In genomic region chr1:86914998-86915736, GRCh38 we compare ENCODE assay signal across 8 cellular contexts. TPM values are rescaled to one million over a fixed set of nuclear protein-coding genes. Genes with fewer than 3 reads are reported as not detected.
DNase-seq lines count a peak whose midpoint lies in the region; ATAC-seq, FAIRE-seq and TF ChIP-seq lines count a peak whose summit lies in the region.

No MANE protein-coding gene starts in this region.

- no peaks in the 10 kb centered on the region for H4K20me1 ChIP-seq in endothelial cell of umbilical vein (replicated peaks; ENCODE audit: control insufficient read depth, extremely low read depth, insufficient read depth, low read length)

- peaks cover 65% of the 10 kb centered on the region for H3K79me2 ChIP-seq in endothelial cell of umbilical vein (ENCODE audit: control insufficient read depth, insufficient read depth, low read length)

- peak overlapping the region; percentile 37 for H3K27ac ChIP-seq in endothelial cell of umbilical vein (ENCODE audit: insufficient read depth, low read depth, low read length)

- intact Hi-C loops in endothelial cell of umbilical vein (cut with micrococcal nuclease) (loop anchor here (1.0 to 10.0 kb wide), 9 partner anchors 50 to 1770 kb away; partner anchors contain the start of genes ODF2L, PKN2 and SH3GLB1), mucosa of descending colon (cut with DNase I, micrococcal nuclease) (no loop called here)

- peak; percentile 61 for FAIRE-seq in endothelial cell of umbilical vein (lab: Jason Lieb, UNC)

- TSS peak; percentile 18 for BruUV-seq in endothelial cell of umbilical vein (replicated peaks; lab: Mats Ljungman, UMichigan)

- H3K36me3 ChIP-seq in endothelial cell of umbilical vein (ENCODE audit: control insufficient read depth in 2 of 2, extremely low read depth in 1 of 2, insufficient read depth in 2 of 2, low read length in 2 of 2) (no peaks in the 10 kb centered on the region), mucosa of descending colon (ENCODE audit: low read depth) (no peaks in the 10 kb centered on the region)

- no peak for TF ChIP-seq POLR2A in endothelial cell of umbilical vein (IDR thresholded peaks at IDR 0.05; ENCODE audit: low read depth, low read length)

- H3K4me2 ChIP-seq in endothelial cell of umbilical vein (ENCODE audit: insufficient read depth, low read length): peak overlapping the region; percentile 85

- TF ChIP-seq CTCF in endothelial cell of umbilical vein (IDR thresholded peaks at IDR 0.05; ENCODE audit: extremely low read depth in 1 of 2, insufficient read depth in 1 of 2, low read depth in 1 of 2, low read length in 2 of 2): no peak
- no peak for TF ChIP-seq CTCF in mucosa of descending colon (IDR thresholded peaks at IDR 0.05)

- peak overlapping the region; percentile 53 for H2AFZ ChIP-seq in endothelial cell of umbilical vein (ENCODE audit: low read depth, low read length)

- H3K9me1 ChIP-seq in endothelial cell of umbilical vein (replicated peaks; ENCODE audit: control insufficient read depth, extremely low read depth, insufficient read depth, low read length): no peaks in the 10 kb centered on the region

- DNase-seq in NCI-H2107 treated with DMSO at 0.1 percent for 48 hours (lab: John Stamatoyannopoulos, UW; ENCODE audit: unreplicated experiment) (peak; percentile 66), NCI-H2107 (lab: John Stamatoyannopoulos, UW) (no peak), NCI-H526 treated with DMSO at 0.1 percent for 48 hours (lab: John Stamatoyannopoulos, UW) (peak; percentile 63), endothelial cell of umbilical vein (ENCODE audit: low read depth, low spot score) (peak; percentile 73), mucosa of descending colon (peak; percentile 65 to 68 (median 68))
- DNase-seq in activated CD8-positive, alpha-beta memory T cell treated with anti-CD3 and anti-CD28 coated beads for 4 hours (ENCODE audit: low read depth in 2 of 2): peak; percentile 6 to 14
- peak; percentile 13 to 16 for DNase-seq in stimulated activated CD8-positive, alpha-beta memory T cell treated with anti-CD3 and anti-CD28 coated beads, Interleukin-4, amount 100 ng/mL, for 1 hour (ENCODE audit: low read depth in 2 of 2, low spot score in 1 of 2)

- H3K4me3 ChIP-seq in endothelial cell of umbilical vein (replicated peaks in 1 of 3; ENCODE audit: insufficient read depth in 1 of 3, low read depth in 1 of 3, low read length in 3 of 3): peak overlapping the region; percentile 67 to 82 (median 78)
- peak overlapping the region; percentile 60 for H3K4me3 ChIP-seq in mucosa of descending colon

- ATAC-seq in HG03139 (IDR thresholded peaks at IDR 0.05; ENCODE audit: unreplicated experiment) (peak; percentile 28), mucosa of descending colon (peak; percentile 32)

- H3K9me3 ChIP-seq in endothelial cell of umbilical vein (replicated peaks; ENCODE audit: control insufficient read depth, insufficient read depth, low read length): no peaks in the 10 kb centered on the region
- no peaks in the 10 kb centered on the region for H3K9me3 ChIP-seq in mucosa of descending colon

- POLR2A ChIA-PET in endothelial cell of umbilical vein (lab: Charles Lee): no interaction called here

- CTCF ChIA-PET in endothelial cell of umbilical vein (lab: Charles Lee): interaction anchor here (0.8 to 3.7 kb wide), 14 partner anchors 10 to 211 kb away, joined by 3 to 34 read pairs (median 4); partner anchors contain the start of gene SH3GLB1

- no peaks in the 10 kb centered on the region for H3K27me3 ChIP-seq in endothelial cell of umbilical vein (ENCODE audit: control insufficient read depth in 2 of 2, insufficient read depth in 2 of 2, low read length in 2 of 2)

- dilution Hi-C loops in endothelial cell of umbilical vein (cut with MboI; ENCODE audit: extremely low pct_ligation_motif_present, low sequenced_read_pairs): no loop called here

- H3K4me1 ChIP-seq in endothelial cell of umbilical vein (ENCODE audit: control insufficient read depth, extremely low read depth, insufficient read depth, low read length) (peaks cover 16% of the 10 kb centered on the region), mucosa of descending colon (ENCODE audit: low read depth) (peaks cover 15% of the 10 kb centered on the region)

- peak overlapping the region; percentile 55 for H3K9ac ChIP-seq in endothelial cell of umbilical vein (replicated peaks; ENCODE audit: extremely low read depth, insufficient read depth, low read length)

TF ChIP-seq in endothelial cell of umbilical vein, 7 proteins besides CTCF, POLR2A, EP300 and RAD21:
- TF ChIP-seq MAX (IDR thresholded peaks at IDR 0.05; ENCODE audit: insufficient read depth, insufficient read length): no peak
- no peak for TF ChIP-seq JUN (IDR thresholded peaks at IDR 0.05; ENCODE audit: borderline replicate concordance, insufficient read depth, insufficient read length, low read depth)
- no peak for TF ChIP-seq FOS (IDR thresholded peaks at IDR 0.05; ENCODE audit: borderline replicate concordance, insufficient read depth, low read length)
- TF ChIP-seq MYC (IDR thresholded peaks at IDR 0.05; ENCODE audit: low read depth, low read length): no peak
- TF ChIP-seq GATA2 (IDR thresholded peaks at IDR 0.05; ENCODE audit: insufficient read depth, insufficient read length, low read depth, low read length): no peak
- no peak for TF ChIP-seq POLR2AphosphoS5 (IDR thresholded peaks at IDR 0.05; ENCODE audit: insufficient read depth, low read depth, low read length)
- TF ChIP-seq EZH2 (IDR thresholded peaks at IDR 0.05; ENCODE audit: borderline replicate concordance, low read depth, low read length, severe bottlenecking): no peak
TF ChIP-seq in endothelial cell of umbilical vein: peak in this region for 0.

RNA-seq across cellular contexts. Expression of gene HS2ST1, which starts 0.7 kb away (rescaled TPM):
- 28.7 and 31.2 TPM in 2 replicates for total RNA-seq in endothelial cell of umbilical vein
- polyA plus RNA-seq in endothelial cell of umbilical vein: 4.4 and 5.5 TPM in 2 replicates
- polyA plus RNA-seq in endothelial cell of umbilical vein (2011; cell fraction: cytosol; rRNA removed): 6.4 and 6.9 TPM in 2 replicates
- 4.1 and 5.0 TPM in 2 replicates for polyA plus RNA-seq in endothelial cell of umbilical vein (2011; cell fraction: nucleus; rRNA removed)
- polyA plus RNA-seq in endothelial cell of umbilical vein (2012): 14.2 and 23.0 TPM in 2 replicates
- polyA minus RNA-seq in endothelial cell of umbilical vein: 11.9 and 21.0 TPM in 2 replicates
- polyA minus RNA-seq in endothelial cell of umbilical vein (2011; cell fraction: cytosol; rRNA and poly(A)+ RNA removed): 10.3 TPM
- 9.5 and 14.1 TPM in 2 replicates for polyA minus RNA-seq in endothelial cell of umbilical vein (2011; cell fraction: nucleus; rRNA and poly(A)+ RNA removed)
- 10 to 100 TPM; 20.9 to 24.5 (median 21.7) TPM for total RNA-seq in mucosa of descending colon

RNA-seq across cellular contexts. Expression of gene SELENOF, which starts 1.2 kb away (rescaled TPM):
- total RNA-seq in endothelial cell of umbilical vein (202 and 205 TPM in 2 replicates), mucosa of descending colon (100 to 1,000 TPM; 138 to 202 (median 191) TPM)
- 81.3 and 102 TPM in 2 replicates for polyA plus RNA-seq in endothelial cell of umbilical vein
- polyA plus RNA-seq in endothelial cell of umbilical vein (2011; cell fraction: cytosol; rRNA removed): 157 and 158 TPM in 2 replicates
- polyA plus RNA-seq in endothelial cell of umbilical vein (2011; cell fraction: nucleus; rRNA removed): 48.8 and 62.7 TPM in 2 replicates
- 156 and 223 TPM in 2 replicates for polyA plus RNA-seq in endothelial cell of umbilical vein (2012)
- 99.5 and 129 TPM in 2 replicates for polyA minus RNA-seq in endothelial cell of umbilical vein
- polyA minus RNA-seq in endothelial cell of umbilical vein (2011; cell fraction: cytosol; rRNA and poly(A)+ RNA removed): 49.9 TPM
- polyA minus RNA-seq in endothelial cell of umbilical vein (2011; cell fraction: nucleus; rRNA and poly(A)+ RNA removed): 26.0 and 33.2 TPM in 2 replicates
